Comparison of ENCODE assay signal across 1 cellular context in the genomic region with DNA sequence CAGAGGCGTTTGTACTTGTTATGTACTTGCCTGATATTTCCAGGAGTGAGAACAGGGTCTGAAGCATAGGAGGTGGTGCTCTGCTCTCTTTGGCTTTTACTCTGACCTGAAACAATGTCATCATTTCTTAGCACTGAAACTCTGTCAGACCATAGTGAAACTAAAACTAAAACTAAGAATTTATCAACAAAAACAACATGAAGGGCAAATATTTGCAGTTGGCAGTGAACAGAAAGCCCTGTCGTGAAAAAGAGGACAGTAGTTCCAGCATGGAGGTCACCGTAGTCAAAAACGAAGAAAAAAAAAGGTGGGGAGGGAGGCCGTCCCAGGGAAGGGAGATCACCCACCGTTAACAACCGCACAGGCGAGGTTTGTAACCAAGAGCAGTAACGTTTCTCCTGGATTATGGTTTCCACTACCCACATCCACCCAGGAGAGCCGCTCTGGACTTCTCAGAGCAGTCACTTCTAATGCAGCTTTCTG.
TF ChIP-seq lines count a peak whose summit lies in the region.

No MANE protein-coding gene starts in this region.

TF ChIP-seq in IMR-90, 13 proteins besides CTCF, POLR2A, EP300 and RAD21 (continued from another document):
- no peak for TF ChIP-seq ELK1 (IDR thresholded peaks at IDR 0.05; ENCODE audit: borderline replicate concordance, low read depth, low read length)
- TF ChIP-seq MAFK (IDR thresholded peaks at IDR 0.05; ENCODE audit: low read depth, low read length), result no peak
- TF ChIP-seq MXI1 (IDR thresholded peaks at IDR 0.05; ENCODE audit: borderline replicate concordance, low read depth, low read length), result no peak
- no peak for TF ChIP-seq CHD1 (IDR thresholded peaks at IDR 0.05; ENCODE audit: low read depth, low read length)
- no peak for TF ChIP-seq FOS (IDR thresholded peaks at IDR 0.05; ENCODE audit: low read depth, low read length)
